ENCODE assay signal across 1 cellular context in the genomic region with DNA sequence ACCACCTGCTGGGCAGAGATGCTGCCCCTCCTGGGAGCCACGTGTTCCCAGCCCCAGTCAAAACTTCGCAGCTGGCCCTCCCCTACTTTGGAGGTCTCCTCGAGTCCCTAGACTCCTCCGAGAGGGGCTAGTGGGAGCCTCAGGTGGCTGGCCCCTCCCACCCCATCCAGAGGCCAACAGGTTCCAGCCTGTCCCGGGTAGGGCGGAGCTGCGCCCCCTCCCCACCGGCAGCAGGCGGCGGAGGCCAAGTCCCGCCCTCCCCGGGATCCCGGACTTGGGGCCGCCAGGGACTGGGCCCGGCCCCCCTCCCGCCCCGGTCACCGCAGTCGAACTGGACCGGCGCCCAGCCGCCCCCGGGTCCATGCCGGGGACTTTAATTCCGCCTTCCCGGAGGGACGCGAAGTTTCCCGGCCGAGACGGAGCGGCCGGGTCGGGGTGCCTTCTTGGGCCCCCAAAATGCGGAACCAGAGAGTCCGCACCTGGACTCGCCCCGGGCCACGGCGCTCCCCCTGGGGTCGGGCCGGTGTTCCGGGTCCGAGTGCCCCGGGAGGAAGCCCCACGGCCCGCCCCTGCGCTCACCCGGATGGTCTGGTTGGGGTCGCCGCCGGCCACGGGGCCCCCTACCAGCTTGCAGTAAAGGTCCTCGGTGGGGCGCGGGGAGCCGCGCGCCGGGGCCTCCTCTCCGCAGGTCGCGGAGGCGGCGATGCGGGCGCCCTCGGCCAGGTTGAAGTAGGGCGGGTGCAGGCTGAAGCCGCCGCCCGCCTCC.
TF ChIP-seq lines count a peak whose summit lies in the region.

No MANE protein-coding gene starts in this region.

TF ChIP-seq in HepG2, 621 proteins besides CTCF, POLR2A, EP300 and RAD21 (continued from another document and continues in another):
- peak; percentile 59; the same call in 1 of the 2 replicates for TF ChIP-seq ZNF770 (CRISPR knock-in tag; IDR thresholded peaks at IDR 0.05)
- TF ChIP-seq ZNF264 (CRISPR knock-in tag; IDR thresholded peaks at IDR 0.05), result no peak
- TF ChIP-seq ONECUT2 (CRISPR knock-in tag; IDR thresholded peaks at IDR 0.05), result no peak; the same call in 1 of the 2 replicates
- TF ChIP-seq E2F2 (CRISPR knock-in tag; IDR thresholded peaks at IDR 0.05; ENCODE audit: borderline replicate concordance), result peak; percentile 55; the same call in 1 of the 2 replicates
- TF ChIP-seq ZKSCAN1 (IDR thresholded peaks at IDR 0.05; ENCODE audit: low read length), result no peak
- no peak; the same call in 1 of the 2 replicates for TF ChIP-seq ZNF225 (CRISPR knock-in tag; IDR thresholded peaks at IDR 0.05)
- no peak for TF ChIP-seq EHMT2 (IDR thresholded peaks at IDR 0.05; ENCODE audit: borderline replicate concordance, low read depth, low read length)
- TF ChIP-seq MED1 (CRISPR knock-in tag; IDR thresholded peaks at IDR 0.05), result 0 out of 2 replicates have a peak, but pooled peaks have one; percentile 58
- TF ChIP-seq, protein P1, sequence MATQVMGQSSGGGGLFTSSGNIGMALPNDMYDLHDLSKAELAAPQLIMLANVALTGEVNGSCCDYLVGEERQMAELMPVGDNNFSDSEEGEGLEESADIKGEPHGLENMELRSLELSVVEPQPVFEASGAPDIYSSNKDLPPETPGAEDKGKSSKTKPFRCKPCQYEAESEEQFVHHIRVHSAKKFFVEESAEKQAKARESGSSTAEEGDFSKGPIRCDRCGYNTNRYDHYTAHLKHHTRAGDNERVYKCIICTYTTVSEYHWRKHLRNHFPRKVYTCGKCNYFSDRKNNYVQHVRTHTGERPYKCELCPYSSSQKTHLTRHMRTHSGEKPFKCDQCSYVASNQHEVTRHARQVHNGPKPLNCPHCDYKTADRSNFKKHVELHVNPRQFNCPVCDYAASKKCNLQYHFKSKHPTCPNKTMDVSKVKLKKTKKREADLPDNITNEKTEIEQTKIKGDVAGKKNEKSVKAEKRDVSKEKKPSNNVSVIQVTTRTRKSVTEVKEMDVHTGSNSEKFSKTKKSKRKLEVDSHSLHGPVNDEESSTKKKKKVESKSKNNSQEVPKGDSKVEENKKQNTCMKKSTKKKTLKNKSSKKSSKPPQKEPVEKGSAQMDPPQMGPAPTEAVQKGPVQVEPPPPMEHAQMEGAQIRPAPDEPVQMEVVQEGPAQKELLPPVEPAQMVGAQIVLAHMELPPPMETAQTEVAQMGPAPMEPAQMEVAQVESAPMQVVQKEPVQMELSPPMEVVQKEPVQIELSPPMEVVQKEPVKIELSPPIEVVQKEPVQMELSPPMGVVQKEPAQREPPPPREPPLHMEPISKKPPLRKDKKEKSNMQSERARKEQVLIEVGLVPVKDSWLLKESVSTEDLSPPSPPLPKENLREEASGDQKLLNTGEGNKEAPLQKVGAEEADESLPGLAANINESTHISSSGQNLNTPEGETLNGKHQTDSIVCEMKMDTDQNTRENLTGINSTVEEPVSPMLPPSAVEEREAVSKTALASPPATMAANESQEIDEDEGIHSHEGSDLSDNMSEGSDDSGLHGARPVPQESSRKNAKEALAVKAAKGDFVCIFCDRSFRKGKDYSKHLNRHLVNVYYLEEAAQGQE (IDR thresholded peaks at IDR 0.05; ENCODE audit: borderline replicate concordance in 1 of 2, low read depth in 1 of 2, low read length in 2 of 2), result 0 out of 4 replicates have a peak, but pooled peaks of 1 of the 2 experiments have one; percentile 16
- 0 out of 2 replicates have a peak, but pooled peaks have one; percentile 7 for TF ChIP-seq ZNF564 (CRISPR knock-in tag; IDR thresholded peaks at IDR 0.05)
- TF ChIP-seq, protein P2, sequence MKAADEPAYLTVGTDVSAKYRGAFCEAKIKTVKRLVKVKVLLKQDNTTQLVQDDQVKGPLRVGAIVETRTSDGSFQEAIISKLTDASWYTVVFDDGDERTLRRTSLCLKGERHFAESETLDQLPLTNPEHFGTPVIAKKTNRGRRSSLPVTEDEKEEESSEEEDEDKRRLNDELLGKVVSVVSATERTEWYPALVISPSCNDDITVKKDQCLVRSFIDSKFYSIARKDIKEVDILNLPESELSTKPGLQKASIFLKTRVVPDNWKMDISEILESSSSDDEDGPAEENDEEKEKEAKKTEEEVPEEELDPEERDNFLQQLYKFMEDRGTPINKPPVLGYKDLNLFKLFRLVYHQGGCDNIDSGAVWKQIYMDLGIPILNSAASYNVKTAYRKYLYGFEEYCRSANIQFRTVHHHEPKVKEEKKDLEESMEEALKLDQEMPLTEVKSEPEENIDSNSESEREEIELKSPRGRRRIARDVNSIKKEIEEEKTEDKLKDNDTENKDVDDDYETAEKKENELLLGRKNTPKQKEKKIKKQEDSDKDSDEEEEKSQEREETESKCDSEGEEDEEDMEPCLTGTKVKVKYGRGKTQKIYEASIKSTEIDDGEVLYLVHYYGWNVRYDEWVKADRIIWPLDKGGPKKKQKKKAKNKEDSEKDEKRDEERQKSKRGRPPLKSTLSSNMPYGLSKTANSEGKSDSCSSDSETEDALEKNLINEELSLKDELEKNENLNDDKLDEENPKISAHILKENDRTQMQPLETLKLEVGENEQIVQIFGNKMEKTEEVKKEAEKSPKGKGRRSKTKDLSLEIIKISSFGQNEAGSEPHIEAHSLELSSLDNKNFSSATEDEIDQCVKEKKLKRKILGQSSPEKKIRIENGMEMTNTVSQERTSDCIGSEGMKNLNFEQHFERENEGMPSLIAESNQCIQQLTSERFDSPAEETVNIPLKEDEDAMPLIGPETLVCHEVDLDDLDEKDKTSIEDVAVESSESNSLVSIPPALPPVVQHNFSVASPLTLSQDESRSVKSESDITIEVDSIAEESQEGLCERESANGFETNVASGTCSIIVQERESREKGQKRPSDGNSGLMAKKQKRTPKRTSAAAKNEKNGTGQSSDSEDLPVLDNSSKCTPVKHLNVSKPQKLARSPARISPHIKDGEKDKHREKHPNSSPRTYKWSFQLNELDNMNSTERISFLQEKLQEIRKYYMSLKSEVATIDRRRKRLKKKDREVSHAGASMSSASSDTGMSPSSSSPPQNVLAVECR (CRISPR knock-in tag; IDR thresholded peaks at IDR 0.05; ENCODE audit: borderline replicate concordance), result peak; percentile 75
- TF ChIP-seq KDM3A (CRISPR knock-in tag; IDR thresholded peaks at IDR 0.05; ENCODE audit: low read depth), result peak; percentile 34; the same call in 1 of the 2 replicates
- peak; percentile 68 for TF ChIP-seq HIVEP1 (CRISPR knock-in tag; IDR thresholded peaks at IDR 0.05)
- TF ChIP-seq KLF15 (CRISPR knock-in tag; IDR thresholded peaks at IDR 0.05; ENCODE audit: borderline replicate concordance), result peak; percentile 33; the same call in 1 of the 2 replicates
- TF ChIP-seq, protein P3, sequence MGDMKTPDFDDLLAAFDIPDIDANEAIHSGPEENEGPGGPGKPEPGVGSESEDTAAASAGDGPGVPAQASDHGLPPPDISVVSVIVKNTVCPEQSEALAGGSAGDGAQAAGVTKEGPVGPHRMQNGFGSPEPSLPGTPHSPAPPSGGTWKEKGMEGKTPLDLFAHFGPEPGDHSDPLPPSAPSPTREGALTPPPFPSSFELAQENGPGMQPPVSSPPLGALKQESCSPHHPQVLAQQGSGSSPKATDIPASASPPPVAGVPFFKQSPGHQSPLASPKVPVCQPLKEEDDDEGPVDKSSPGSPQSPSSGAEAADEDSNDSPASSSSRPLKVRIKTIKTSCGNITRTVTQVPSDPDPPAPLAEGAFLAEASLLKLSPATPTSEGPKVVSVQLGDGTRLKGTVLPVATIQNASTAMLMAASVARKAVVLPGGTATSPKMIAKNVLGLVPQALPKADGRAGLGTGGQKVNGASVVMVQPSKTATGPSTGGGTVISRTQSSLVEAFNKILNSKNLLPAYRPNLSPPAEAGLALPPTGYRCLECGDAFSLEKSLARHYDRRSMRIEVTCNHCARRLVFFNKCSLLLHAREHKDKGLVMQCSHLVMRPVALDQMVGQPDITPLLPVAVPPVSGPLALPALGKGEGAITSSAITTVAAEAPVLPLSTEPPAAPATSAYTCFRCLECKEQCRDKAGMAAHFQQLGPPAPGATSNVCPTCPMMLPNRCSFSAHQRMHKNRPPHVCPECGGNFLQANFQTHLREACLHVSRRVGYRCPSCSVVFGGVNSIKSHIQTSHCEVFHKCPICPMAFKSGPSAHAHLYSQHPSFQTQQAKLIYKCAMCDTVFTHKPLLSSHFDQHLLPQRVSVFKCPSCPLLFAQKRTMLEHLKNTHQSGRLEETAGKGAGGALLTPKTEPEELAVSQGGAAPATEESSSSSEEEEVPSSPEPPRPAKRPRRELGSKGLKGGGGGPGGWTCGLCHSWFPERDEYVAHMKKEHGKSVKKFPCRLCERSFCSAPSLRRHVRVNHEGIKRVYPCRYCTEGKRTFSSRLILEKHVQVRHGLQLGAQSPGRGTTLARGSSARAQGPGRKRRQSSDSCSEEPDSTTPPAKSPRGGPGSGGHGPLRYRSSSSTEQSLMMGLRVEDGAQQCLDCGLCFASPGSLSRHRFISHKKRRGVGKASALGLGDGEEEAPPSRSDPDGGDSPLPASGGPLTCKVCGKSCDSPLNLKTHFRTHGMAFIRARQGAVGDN (CRISPR knock-in tag; IDR thresholded peaks at IDR 0.05), result peak; percentile 80
- no peak for TF ChIP-seq GATAD1 (CRISPR knock-in tag; IDR thresholded peaks at IDR 0.05)
- TF ChIP-seq KLF6 (CRISPR knock-in tag; IDR thresholded peaks at IDR 0.05), result 0 out of 2 replicates have a peak, but pooled peaks have one; percentile 24
- TF ChIP-seq SOX13 (IDR thresholded peaks at IDR 0.05), result no peak
- TF ChIP-seq SOX13 (CRISPR knock-in tag; conservative IDR thresholded peaks at IDR 0.05 in 1 of 2, IDR thresholded peaks at IDR 0.05 in 1 of 2), result peak in 1 of 2 experiments; percentile 26; a peak in 1 of 4 replicates
- peak; percentile 43; the same call in 1 of the 2 replicates for TF ChIP-seq KAT8 (CRISPR knock-in tag; IDR thresholded peaks at IDR 0.05)
- TF ChIP-seq ZNF121 (CRISPR knock-in tag; IDR thresholded peaks at IDR 0.05), result peak; percentile 99
- peak; percentile 6; the same call in 1 of the 2 replicates for TF ChIP-seq ZNF556 (CRISPR knock-in tag; IDR thresholded peaks at IDR 0.05; ENCODE audit: borderline replicate concordance)
- 0 out of 2 replicates have a peak, but pooled peaks have one; percentile 23 for TF ChIP-seq ZBTB44 (CRISPR knock-in tag; IDR thresholded peaks at IDR 0.05)
- TF ChIP-seq SRSF9 (IDR thresholded peaks at IDR 0.05; ENCODE audit: borderline replicate concordance, insufficient read depth, low read depth, low read length, poor library complexity, severe bottlenecking), result no peak
- TF ChIP-seq ZFP36L1 (CRISPR knock-in tag; IDR thresholded peaks at IDR 0.05), result peak; percentile 36
- TF ChIP-seq SALL2 (CRISPR knock-in tag; IDR thresholded peaks at IDR 0.05), result peak; percentile 33; the same call in 1 of the 2 replicates
- TF ChIP-seq, protein P4, sequence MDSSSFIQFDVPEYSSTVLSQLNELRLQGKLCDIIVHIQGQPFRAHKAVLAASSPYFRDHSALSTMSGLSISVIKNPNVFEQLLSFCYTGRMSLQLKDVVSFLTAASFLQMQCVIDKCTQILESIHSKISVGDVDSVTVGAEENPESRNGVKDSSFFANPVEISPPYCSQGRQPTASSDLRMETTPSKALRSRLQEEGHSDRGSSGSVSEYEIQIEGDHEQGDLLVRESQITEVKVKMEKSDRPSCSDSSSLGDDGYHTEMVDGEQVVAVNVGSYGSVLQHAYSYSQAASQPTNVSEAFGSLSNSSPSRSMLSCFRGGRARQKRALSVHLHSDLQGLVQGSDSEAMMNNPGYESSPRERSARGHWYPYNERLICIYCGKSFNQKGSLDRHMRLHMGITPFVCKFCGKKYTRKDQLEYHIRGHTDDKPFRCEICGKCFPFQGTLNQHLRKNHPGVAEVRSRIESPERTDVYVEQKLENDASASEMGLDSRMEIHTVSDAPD (CRISPR knock-in tag; IDR thresholded peaks at IDR 0.05), result no peak
- peak; percentile 68; the same call in 1 of the 2 replicates for TF ChIP-seq ZNF317 (CRISPR knock-in tag; IDR thresholded peaks at IDR 0.05)
- TF ChIP-seq HMGA1 (CRISPR knock-in tag; conservative IDR thresholded peaks at IDR 0.05), result no peak
- TF ChIP-seq ZNF710 (CRISPR knock-in tag; IDR thresholded peaks at IDR 0.05; ENCODE audit: borderline replicate concordance), result peak; percentile 53; the same call in 1 of the 2 replicates
